In genomic region chr2:33378551-33379220, GRCh38 we compare ENCODE assay signal across 16 cellular contexts.
A peak's percentile ranks its signal among the peaks of the same experiment; 100 is the strongest.
DNase-seq lines count a peak whose midpoint lies in the region; ATAC-seq and TF ChIP-seq lines count a peak whose summit lies in the region.
"Had no signal": no experiment of that assay in that cellular context is flagged by ENCODE, and none has a peak within 500 bp of the region (broad histone marks: within the 10 kb centered on the region; RNA-seq: fewer than 3 reads in every experiment).

No MANE protein-coding gene starts in this region.

- H3K27me3 Mint-ChIP-seq in activated T-helper 17 cell treated with anti-CD3 and anti-CD28 coated beads, Interleukin-2, amount 50 U/mL, for 72 hours = peaks cover 14% of the 10 kb centered on the region
- H3K27me3 Mint-ChIP-seq: activated B cell treated with CpG ODN at 0.5 μM for 24 hours had no signal

- H3K9me3 ChIP-seq in mammary epithelial cell (replicated peaks; ENCODE audit: insufficient read depth, low read length) (no peaks in the 10 kb centered on the region), iPS-18a (ENCODE audit: control insufficient read depth, low read depth, low read length) (no peaks in the 10 kb centered on the region)
- H3K9me3 ChIP-seq: suprapubic skin had no signal

- H3K27me3 ChIP-seq in mammary epithelial cell (ENCODE audit: insufficient read depth, low read length) = no peaks in the 10 kb centered on the region
- H3K27me3 ChIP-seq in iPS-18a (ENCODE audit: control insufficient read depth, insufficient read depth, low read length) = no peaks in the 10 kb centered on the region
- H3K27me3 ChIP-seq: cardiac muscle cell, suprapubic skin had no signal

- BruUV-seq in mammary epithelial cell (replicated peaks; lab: Mats Ljungman, UMichigan) = no TSS peak

- no peaks in the 10 kb centered on the region for H3K9me3 Mint-ChIP-seq in activated T-helper 17 cell treated with anti-CD3 and anti-CD28 coated beads, Interleukin-2, amount 50 U/mL, for 72 hours
- H3K9me3 Mint-ChIP-seq: activated T-cell treated with anti-CD3 and anti-CD28 coated beads, Interleukin-2, amount 50 U/mL, for 72 hours had no signal

- no peak for ATAC-seq in activated T-helper 17 cell treated with anti-CD3 and anti-CD28 coated beads, Interleukin-2, amount 50 U/mL, for 72 hours (replicated peaks)
- no peak for ATAC-seq in HG03196 (IDR thresholded peaks at IDR 0.05; ENCODE audit: unreplicated experiment)
- ATAC-seq: activated T-cell treated with anti-CD3 and anti-CD28 coated beads, Interleukin-2, amount 50 U/mL, for 72 hours had no signal

- 67% methylated on average over 4 of the region's 4 CpGs for WGBS in mammary epithelial cell (ENCODE audit: low coverage, missing lambda C conversion rate)

- H3K27ac ChIP-seq in mammary epithelial cell (ENCODE audit: insufficient read depth, low read depth, low read length) (no peak overlapping the region), iPS-18a (ENCODE audit: low read length) (no peak overlapping the region)
- H3K27ac ChIP-seq: suprapubic skin had no signal

- H3K36me3 ChIP-seq in mammary epithelial cell (ENCODE audit: insufficient read depth, low read length) (no peaks in the 10 kb centered on the region), iPS-18a (ENCODE audit: control insufficient read depth, low read depth, low read length) (no peaks in the 10 kb centered on the region)
- H3K36me3 ChIP-seq: cardiac muscle cell, suprapubic skin had no signal

- no peaks in the 10 kb centered on the region for H4K20me1 ChIP-seq in mammary epithelial cell (ENCODE audit: insufficient read depth, low read length)

- in situ Hi-C loops in mammary epithelial cell (cut with MboI; ENCODE audit: low sequenced_read_pairs in 2 of 2) = loop anchor here (10.0 kb wide), 1 partner anchor 344 kb away; no protein-coding TSS in a partner anchor

- TF ChIP-seq CTCF in mammary epithelial cell (conservative IDR thresholded peaks at IDR 0.05 in 1 of 2, IDR thresholded peaks at IDR 0.05 in 1 of 2; ENCODE audit: extremely low read depth in 1 of 2, insufficient read depth in 1 of 2, low read depth in 1 of 2, low read length in 2 of 2) = no peak

- CTCF ChIA-PET in mammary epithelial cell (lab: Charles Lee; ENCODE audit: low non-redundant PET) = interaction anchor here (0.7 kb wide), 2 partner anchors 17 to 345 kb away, joined by 6 to 21 read pairs; no protein-coding TSS in a partner anchor

- no peak overlapping the region for H3K4me3 ChIP-seq in mammary epithelial cell (replicated peaks in 1 of 3; ENCODE audit: insufficient read depth in 1 of 3, low read depth in 2 of 3, low read length in 3 of 3)
- H3K4me3 ChIP-seq in iPS-18a (ENCODE audit: low read length) = no peak overlapping the region
- H3K4me3 ChIP-seq: cardiac muscle cell, lung, suprapubic skin had no signal

- DNase-seq in NCI-H2227 treated with DMSO at 0.1 percent for 48 hours (lab: John Stamatoyannopoulos, UW) (peak; percentile 15), NCI-H2227 (lab: John Stamatoyannopoulos, UW; ENCODE audit: unreplicated experiment) (no peak), mammary epithelial cell (peak; percentile 59), superior temporal gyrus (ENCODE audit: extremely low spot score) (peak; percentile 78), cortex of kidney (lab: John Stamatoyannopoulos, UW) (no peak)
- DNase-seq: activated B cell treated with CpG ODN at 0.5 μM for 24 hours; activated T-cell treated with anti-CD3 and anti-CD28 coated beads, Interleukin-2, amount 50 U/mL, for 72 hours; MM.1S; NCI-H510A treated with DMSO at 0.1 percent for 48 hours; SHP77 treated with DMSO at 0.1 percent for 48 hours had no signal

- no peak overlapping the region for H3K4me3 Mint-ChIP-seq in activated T-helper 17 cell treated with anti-CD3 and anti-CD28 coated beads, Interleukin-2, amount 50 U/mL, for 72 hours
- H3K4me3 Mint-ChIP-seq: activated B cell treated with CpG ODN at 0.5 μM for 24 hours; activated T-cell treated with anti-CD3 and anti-CD28 coated beads, Interleukin-2, amount 50 U/mL, for 72 hours had no signal

- no peaks in the 10 kb centered on the region for H3K4me1 Mint-ChIP-seq in activated T-helper 17 cell treated with anti-CD3 and anti-CD28 coated beads, Interleukin-2, amount 50 U/mL, for 72 hours

- H2AFZ ChIP-seq in mammary epithelial cell (ENCODE audit: low read depth, low read length) = no peak overlapping the region

- no peak overlapping the region for H3K9ac ChIP-seq in mammary epithelial cell (ENCODE audit: insufficient read depth, low read length)
- H3K9ac ChIP-seq in iPS-18a (ENCODE audit: low read length) = peak overlapping the region; percentile 7

- H3K4me2 ChIP-seq in mammary epithelial cell (ENCODE audit: insufficient read depth, low read depth, low read length) = no peak overlapping the region

- H3K79me2 ChIP-seq in mammary epithelial cell (ENCODE audit: insufficient read depth, low read length) = no peaks in the 10 kb centered on the region

- H3K36me3 Mint-ChIP-seq in activated T-helper 17 cell treated with anti-CD3 and anti-CD28 coated beads, Interleukin-2, amount 50 U/mL, for 72 hours (ENCODE audit: low read depth) = no peaks in the 10 kb centered on the region

- no peak overlapping the region for H3K27ac Mint-ChIP-seq in activated T-helper 17 cell treated with anti-CD3 and anti-CD28 coated beads, Interleukin-2, amount 50 U/mL, for 72 hours
- H3K27ac Mint-ChIP-seq: activated B cell treated with CpG ODN at 0.5 μM for 24 hours; activated T-cell treated with anti-CD3 and anti-CD28 coated beads, Interleukin-2, amount 50 U/mL, for 72 hours had no signal

- H3K4me1 ChIP-seq in mammary epithelial cell (ENCODE audit: insufficient read depth, low read length) (no peaks in the 10 kb centered on the region), iPS-18a (ENCODE audit: control insufficient read depth, low read depth, low read length) (peaks cover 22% of the 10 kb centered on the region)

- dilution Hi-C loops in mammary epithelial cell (cut with HindIII; ENCODE audit: low sequenced_read_pairs) = no loop called here

- intact Hi-C loops in mammary epithelial cell (cut with micrococcal nuclease) = no loop called here

Comparison
In these comparisons a context has a peak if more than half of its experiments do, and no peak if none do; other contexts are left out.
1. DNase-seq: peak in NCI-H2227 treated with DMSO at 0.1 percent for 48 hours (single experiment), mammary epithelial cell (single experiment) and superior temporal gyrus (single experiment); none in NCI-H2227 (single experiment) and cortex of kidney (single experiment).